ENCODE assay signal across 25 cellular contexts in genomic region chr7:3013975-3014792, GRCh38. TPM values are rescaled to one million over a fixed set of nuclear protein-coding genes. Genes with fewer than 3 reads are reported as not detected.
A peak's percentile ranks its signal among the peaks of the same experiment; 100 is the strongest.
DNase-seq lines count a peak whose midpoint lies in the region; ATAC-seq and TF ChIP-seq lines count a peak whose summit lies in the region.
"Had no signal": no experiment of that assay in that cellular context is flagged by ENCODE, and none has a peak within 500 bp of the region (broad histone marks: within the 10 kb centered on the region; RNA-seq: fewer than 3 reads in every experiment).

No MANE protein-coding gene starts in this region.

- no peaks in the 10 kb centered on the region for H3K4me1 ChIP-seq in right cardiac atrium (ENCODE audit: control insufficient read depth, insufficient read depth, low read length)
- H3K4me1 ChIP-seq: breast epithelium, esophagus squamous epithelium, lower lobe of right lung had no signal

- peaks cover 43% of the 10 kb centered on the region for H3K4me1 Mint-ChIP-seq in activated T-helper 17 cell treated with anti-CD3 and anti-CD28 coated beads, Interleukin-2, amount 50 U/mL, for 72 hours
- no peaks in the 10 kb centered on the region for H3K4me1 Mint-ChIP-seq in MCF 10A (ENCODE audit: insufficient read depth, unreplicated experiment)
- H3K4me1 Mint-ChIP-seq: endodermal cell, H9 had no signal

- POLR2A ChIA-PET in MCF 10A (lab: Yijun Ruan, JAX), result no interaction called here

- no peaks in the 10 kb centered on the region for H3K9me3 Mint-ChIP-seq in activated naive CD4-positive, alpha-beta T cell treated with anti-CD3 and anti-CD28 coated beads, Interleukin-2, amount 50 U/mL, for 72 hours
- no peaks in the 10 kb centered on the region for H3K9me3 Mint-ChIP-seq in activated T-helper 17 cell treated with anti-CD3 and anti-CD28 coated beads, Interleukin-2, amount 50 U/mL, for 72 hours
- no peaks in the 10 kb centered on the region for H3K9me3 Mint-ChIP-seq in MCF 10A (ENCODE audit: unreplicated experiment)
- H3K9me3 Mint-ChIP-seq: activated T-cell treated with anti-CD3 and anti-CD28 coated beads, Interleukin-2, amount 50 U/mL, for 72 hours had no signal

- no peak overlapping the region for H3K27ac ChIP-seq in right cardiac atrium (ENCODE audit: low read length)
- H3K27ac ChIP-seq: BLaER1 treated with 17β-estradiol and CSF1 and Interleukin-3, amounts not matched to agents 10 nM and 100 nM; breast epithelium; esophagus squamous epithelium; lower lobe of right lung had no signal

- TF ChIP-seq CTCF in MCF 10A (IDR thresholded peaks at IDR 0.05; ENCODE audit: unreplicated experiment), result no peak

- peak overlapping the region; percentile 23 to 80 for H3K27ac Mint-ChIP-seq in activated naive CD4-positive, alpha-beta T cell treated with anti-CD3 and anti-CD28 coated beads, Interleukin-2, amount 50 U/mL, for 72 hours
- peak overlapping the region; percentile 73 for H3K27ac Mint-ChIP-seq in activated T-helper 17 cell treated with anti-CD3 and anti-CD28 coated beads, Interleukin-2, amount 50 U/mL, for 72 hours
- no peak overlapping the region for H3K27ac Mint-ChIP-seq in MCF 10A (ENCODE audit: low read depth, unreplicated experiment)
- H3K27ac Mint-ChIP-seq: activated T-cell treated with anti-CD3 and anti-CD28 coated beads, Interleukin-2, amount 50 U/mL, for 72 hours; endodermal cell had no signal

- H3K27me3 Mint-ChIP-seq in activated T-helper 17 cell treated with anti-CD3 and anti-CD28 coated beads, Interleukin-2, amount 50 U/mL, for 72 hours, result no peaks in the 10 kb centered on the region
- H3K27me3 Mint-ChIP-seq in MCF 10A (ENCODE audit: insufficient read depth, unreplicated experiment), result no peaks in the 10 kb centered on the region

- BruUV-seq in MCF 10A (replicated peaks; lab: Mats Ljungman, UMichigan), result no TSS peak

- H3K4me3 Mint-ChIP-seq in activated T-helper 17 cell treated with anti-CD3 and anti-CD28 coated beads, Interleukin-2, amount 50 U/mL, for 72 hours, result no peak overlapping the region
- H3K4me3 Mint-ChIP-seq in MCF 10A (ENCODE audit: unreplicated experiment), result no peak overlapping the region
- H3K4me3 Mint-ChIP-seq: activated T-cell treated with anti-CD3 and anti-CD28 coated beads, Interleukin-2, amount 50 U/mL, for 72 hours; endodermal cell; H9 had no signal

- CTCF ChIA-PET in MCF 10A (lab: Yijun Ruan, JAX), result interaction anchor here (0.6 kb wide), 2 partner anchors 18 to 1614 kb away, joined by 3 read pairs; no protein-coding TSS in a partner anchor

- H3K4me3 ChIP-seq in right cardiac atrium (ENCODE audit: low read length), result no peak overlapping the region
- H3K4me3 ChIP-seq: BLaER1 treated with 17β-estradiol and CSF1 and Interleukin-3, amounts not matched to agents 10 nM and 100 nM; breast epithelium; esophagus squamous epithelium; lower lobe of right lung had no signal

- no peaks in the 10 kb centered on the region for H3K27me3 ChIP-seq in right cardiac atrium (ENCODE audit: control insufficient read depth, insufficient read depth)
- H3K27me3 ChIP-seq: BLaER1 treated with 17β-estradiol and CSF1 and Interleukin-3, amounts not matched to agents 10 nM and 100 nM; breast epithelium had no signal

- no peak for ATAC-seq in activated naive CD4-positive, alpha-beta T cell treated with anti-CD3 and anti-CD28 coated beads, Interleukin-2, amount 50 U/mL, for 72 hours
- no peak for ATAC-seq in activated T-helper 17 cell treated with anti-CD3 and anti-CD28 coated beads, Interleukin-2, amount 50 U/mL, for 72 hours (replicated peaks)
- peak; percentile 57 to 91 for ATAC-seq in right cardiac atrium
- ATAC-seq: activated T-cell treated with anti-CD3 and anti-CD28 coated beads, Interleukin-2, amount 50 U/mL, for 72 hours; lower lobe of right lung; PC-3 had no signal

- 72% methylated on average over 23 of the region's 23 CpGs for whole genome bisulfite sequencing in right cardiac atrium

- DNase-seq in activated naive CD4-positive, alpha-beta T cell treated with anti-CD3 and anti-CD28 coated beads, Interleukin-2, amount 50 U/mL, for 72 hours (ENCODE audit: low spot score in 2 of 2), result peak in 1 of 2 donors; percentile 21
- no peak for DNase-seq in activated naive CD4-positive, alpha-beta T cell (lab: John Stamatoyannopoulos, UW)
- peak in 1 of 3 donors; percentile 56 for DNase-seq in right cardiac atrium
- DNase-seq in retina, result peak; percentile 9
- no peak for DNase-seq in central memory CD4-positive, alpha-beta T cell
- no peak for DNase-seq in NCI-H1436 treated with DMSO at 0.1 percent for 48 hours (lab: John Stamatoyannopoulos, UW)
- DNase-seq in MCF 10A (ENCODE audit: unreplicated experiment), result no peak
- DNase-seq: activated CD4-positive, alpha-beta T cell treated with anti-CD3 and anti-CD28 coated beads for 4 hours; activated T-cell treated with anti-CD3 and anti-CD28 coated beads, Interleukin-2, amount 50 U/mL, for 72 hours; Calu3; cortex of kidney; endodermal cell; esophagus squamous epithelium; H9; lower lobe of right lung; NCI-H1694; NCI-H510A; occipital lobe; PC-3; SHP77 treated with DMSO at 0.1 percent for 48 hours; stimulated activated CD4-positive, alpha-beta T cell treated with anti-CD3 and anti-CD28 coated beads, Interleukin-2, amount 100 ng/mL, for 48 hours; stimulated activated naive CD4-positive, alpha-beta T cell had no signal

- intact Hi-C loops in right cardiac atrium (cut with DNase I), result no loop called here
- intact Hi-C loops in MCF 10A (cut with micrococcal nuclease), result no loop called here

- no peaks in the 10 kb centered on the region for H3K9me3 ChIP-seq in right cardiac atrium (ENCODE audit: control insufficient read depth, low read length)
- H3K9me3 ChIP-seq: esophagus squamous epithelium, lower lobe of right lung had no signal

- H3K36me3 Mint-ChIP-seq in activated naive CD4-positive, alpha-beta T cell treated with anti-CD3 and anti-CD28 coated beads, Interleukin-2, amount 50 U/mL, for 72 hours, result peaks cover 25 to 55% of the 10 kb centered on the region in 2 donors
- peaks cover 84% of the 10 kb centered on the region for H3K36me3 Mint-ChIP-seq in activated T-helper 17 cell treated with anti-CD3 and anti-CD28 coated beads, Interleukin-2, amount 50 U/mL, for 72 hours (ENCODE audit: low read depth)
- H3K36me3 Mint-ChIP-seq in MCF 10A (ENCODE audit: insufficient read depth, unreplicated experiment), result no peaks in the 10 kb centered on the region

RNA-seq across cellular contexts. Expression of gene CARD11, which starts 29.5 kb away (rescaled TPM):
- 100 to 1,000 TPM in 1 of 2 donors, 10 to 100 TPM in 1; 83.3 to 131 TPM for total RNA-seq in activated naive CD4-positive, alpha-beta T cell treated with anti-CD3 and anti-CD28 coated beads, Interleukin-2, amount 50 U/mL, for 72 hours
- 100 to 1,000 TPM in 1 of 2 donors, 10 to 100 TPM in 1; 98.7 to 112 TPM for total RNA-seq in activated T-helper 17 cell treated with anti-CD3 and anti-CD28 coated beads, Interleukin-2, amount 50 U/mL, for 72 hours
- total RNA-seq in right cardiac atrium (under 1 TPM; 0.22 to 0.96 (median 0.58) TPM), MCF 10A (2022) (not detected in 2 replicates)
- polyA plus RNA-seq in right cardiac atrium, result 0.16 TPM
- total RNA-seq: PC-3 had no signal

Comparison
In these comparisons a context has a peak if more than half of its experiments do, and no peak if none do; other contexts are left out.
1. ATAC-seq: peak in right cardiac atrium (2 of 2); none in activated naive CD4-positive, alpha-beta T cell treated with anti-CD3 and anti-CD28 coated beads, Interleukin-2, amount 50 U/mL, for 72 hours (0 of 2) and activated T-helper 17 cell treated with anti-CD3 and anti-CD28 coated beads, Interleukin-2, amount 50 U/mL, for 72 hours (single experiment).
2. RNA of gene CARD11, which starts 29.5 kb away (total RNA-seq): 83.3 to 131 TPM in activated naive CD4-positive, alpha-beta T cell treated with anti-CD3 and anti-CD28 coated beads, Interleukin-2, amount 50 U/mL, for 72 hours and 98.7 to 112 TPM in activated T-helper 17 cell treated with anti-CD3 and anti-CD28 coated beads, Interleukin-2, amount 50 U/mL, for 72 hours; 0.22 to 0.96 TPM in right cardiac atrium and not detected in MCF 10A; every median in the first group is over 10 times any median in the second.